Comparison of ENCODE assay signal across 24 cellular contexts in genomic region chr4:41066049-41066448, GRCh38.
"Had no signal": no experiment of that assay in that cellular context is flagged by ENCODE, and none has a peak within 500 bp of the region (broad histone marks: within the 10 kb centered on the region; RNA-seq: fewer than 3 reads in every experiment).

No MANE protein-coding gene starts in this region.

- FAIRE-seq: small intestine had no signal

- H3K27ac ChIP-seq: neural progenitor cell, ovary, parathyroid adenoma, psoas muscle, right lobe of liver, sigmoid colon, stomach, suprapubic skin, testis, tibial artery, transverse colon, upper lobe of right lung, uterus had no signal

- DNase-seq: natural killer cell; occipital lobe; ovary; posterior cingulate gyrus; psoas muscle; right cardiac atrium; right lobe of liver; small intestine; stimulated activated CD4-positive, alpha-beta T cell treated with anti-CD3 and anti-CD28 coated beads, Interleukin-15, amount 100 ng/mL, for 24 hours; stimulated activated CD4-positive, alpha-beta T cell treated with anti-CD3 and anti-CD28 coated beads, Interleukin-2, amount 100 ng/mL, for 24 hours; stimulated activated CD4-positive, alpha-beta T cell treated with anti-CD3 and anti-CD28 coated beads, Interleukin-2, amount 100 ng/mL, for 48 hours; stimulated activated CD4-positive, alpha-beta T cell treated with anti-CD3 and anti-CD28 coated beads, Interleukin-4, amount 100 ng/mL, for 24 hours; stimulated activated naive B cell treated with anti-CD40 and anti-IgM and Interleukin-4, amounts not matched to agents 10 μg/mL and 1 μg/mL and 100 μg/mL, for 72 hours; stimulated activated naive CD4-positive, alpha-beta T cell treated with Interleukin-2 at 50 U/mL for 16 hours; stomach; testis; tibial artery; transverse colon; upper lobe of right lung; uterus had no signal

- ATAC-seq: psoas muscle; right cardiac atrium; right lobe of liver; stimulated activated naive B cell treated with anti-CD40 and anti-IgM and Interleukin-4, amounts not matched to agents 10 μg/mL and 1 μg/mL and 100 μg/mL, for 72 hours; upper lobe of right lung had no signal

- H3K27me3 ChIP-seq: neural progenitor cell, ovary, right lobe of liver, sigmoid colon, stomach, suprapubic skin, testis, tibial artery, transverse colon, upper lobe of right lung, uterus had no signal

- H3K4me3 ChIP-seq: neural progenitor cell, ovary, psoas muscle, right lobe of liver, sigmoid colon, stomach, suprapubic skin, testis, tibial artery, transverse colon, upper lobe of right lung, uterus had no signal
